Comparison of ENCODE assay signal across 21 cellular contexts in the genomic region with DNA sequence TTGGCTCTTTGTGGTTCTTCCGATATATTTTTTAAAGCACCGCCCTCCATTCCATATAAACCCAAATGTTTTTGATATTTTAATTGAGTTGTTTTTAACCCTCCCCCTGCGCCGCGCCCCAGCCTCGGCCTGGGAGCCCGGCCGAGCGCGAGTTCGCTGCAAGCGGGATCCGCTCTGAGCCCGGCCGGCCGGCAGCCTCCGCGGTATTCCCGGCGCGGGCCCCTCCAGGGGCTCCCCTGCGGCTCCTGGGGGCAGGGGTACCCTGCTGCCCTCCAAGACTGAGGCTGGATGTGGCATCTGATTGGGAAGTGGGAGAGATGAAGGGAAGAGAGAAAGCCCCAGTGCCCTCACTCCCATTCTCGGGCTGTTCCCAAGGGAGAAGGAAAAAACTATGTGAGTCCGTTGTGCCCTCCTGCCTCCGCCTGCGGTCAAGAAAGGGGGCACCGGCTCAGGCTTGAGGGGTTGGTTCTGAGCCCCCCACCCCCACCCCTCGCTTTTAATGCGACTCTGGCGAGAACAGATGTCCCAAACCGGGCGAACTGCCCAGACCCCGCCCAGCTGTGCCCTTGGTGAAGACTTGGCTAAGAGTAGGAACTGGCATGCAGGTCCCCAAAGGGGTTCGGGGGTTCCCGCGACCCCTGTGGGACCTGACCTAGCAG. TPM values are rescaled to one million over a fixed set of nuclear protein-coding genes. Genes with fewer than 3 reads are reported as not detected.
DNase-seq lines count a peak whose midpoint lies in the region; ATAC-seq and TF ChIP-seq lines count a peak whose summit lies in the region.
"Had no signal": no experiment of that assay in that cellular context is flagged by ENCODE, and none has a peak within 500 bp of the region (broad histone marks: within the 10 kb centered on the region; RNA-seq: fewer than 3 reads in every experiment).

No MANE protein-coding gene starts in this region.

- no peaks in the 10 kb centered on the region for H3K36me3 Mint-ChIP-seq in nephron progenitor cell (ENCODE audit: low read depth)
- H3K36me3 Mint-ChIP-seq: activated CD4-positive, alpha-beta memory T cell treated with anti-CD3 and anti-CD28 coated beads for 36 hours; CD8-positive, alpha-beta T cell; natural killer cell treated with Interleukin-12 subunit alpha and Interleukin-12 subunit beta and Interleukin-15 and Interleukin-18, amount 100 ng/mL, for 72 hours had no signal

- H4K20me1 ChIP-seq in BLaER1 = peaks cover 97% of the 10 kb centered on the region

- TF ChIP-seq POLR2A in body of pancreas (IDR thresholded peaks at IDR 0.05) = no peak

- no peak overlapping the region for H3K27ac Mint-ChIP-seq in nephron progenitor cell
- H3K27ac Mint-ChIP-seq: activated CD4-positive, alpha-beta memory T cell treated with anti-CD3 and anti-CD28 coated beads for 36 hours; CD8-positive, alpha-beta T cell; natural killer cell treated with Interleukin-12 subunit alpha and Interleukin-12 subunit beta and Interleukin-15 and Interleukin-18, amount 100 ng/mL, for 72 hours had no signal

- H3K27ac ChIP-seq in BLaER1 = no peak overlapping the region
- no peak overlapping the region for H3K27ac ChIP-seq in body of pancreas
- H3K27ac ChIP-seq: PC-9, right atrium auricular region, testis had no signal

- DNase-seq in DMS 273 treated with DMSO at 0.1 percent for 48 hours (lab: John Stamatoyannopoulos, UW) = peak; percentile 51
- DNase-seq in body of pancreas = no peak
- DNase-seq in nephron progenitor cell = peak; percentile 43
- DNase-seq in AML-193 (lab: John Stamatoyannopoulos, UW) = no peak
- DNase-seq in GM13976 (ENCODE audit: low spot score) = no peak
- no peak for DNase-seq in cerebellar nuclear complex (lab: John Stamatoyannopoulos, UW)
- DNase-seq: activated CD4-positive, alpha-beta memory T cell treated with anti-CD3 and anti-CD28 coated beads for 36 hours; GF-D8; NCI-H1048; NCI-H446 treated with DMSO at 0.1 percent for 48 hours; PC-9; stimulated activated CD4-positive, alpha-beta T cell treated with anti-CD3 and anti-CD28 coated beads, Interleukin-1b, Interleukin-23, amount 100 ng/mL, for 48 hours; SW 1271; testis had no signal

- peak; percentile 7 for ATAC-seq in body of pancreas
- ATAC-seq: CD8-positive, alpha-beta T cell; HCT116; natural killer cell treated with Interleukin-12 subunit alpha and Interleukin-12 subunit beta and Interleukin-15 and Interleukin-18, amount 100 ng/mL, for 72 hours had no signal

- in situ Hi-C loops in GM13976 (cut with MboI; ENCODE audit: low sequenced_read_pairs, unreplicated experiment) = no loop called here

- no peak overlapping the region for H3K9ac ChIP-seq in BLaER1

- TF ChIP-seq CTCF in body of pancreas (IDR thresholded peaks at IDR 0.05) (no peak), nephron progenitor cell (IDR thresholded peaks at IDR 0.05) (no peak), GM13976 (IDR thresholded peaks at IDR 0.05; ENCODE audit: borderline replicate concordance, control extremely low read depth, extremely low read depth, insufficient read depth, missing control alignments) (no peak)

- H3K4me3 ChIP-seq in BLaER1 (peak overlapping the region; percentile 45), body of pancreas (no peak overlapping the region)
- H3K4me3 ChIP-seq: PC-9, right atrium auricular region had no signal

- no peaks in the 10 kb centered on the region for H3K9me3 Mint-ChIP-seq in nephron progenitor cell
- H3K9me3 Mint-ChIP-seq: activated CD4-positive, alpha-beta memory T cell treated with anti-CD3 and anti-CD28 coated beads for 36 hours; CD8-positive, alpha-beta T cell; central memory CD8-positive, alpha-beta T cell; natural killer cell treated with Interleukin-12 subunit alpha and Interleukin-12 subunit beta and Interleukin-15 and Interleukin-18, amount 100 ng/mL, for 72 hours had no signal

- H3K27me3 ChIP-seq in BLaER1 (peaks cover 100% of the 10 kb centered on the region), body of pancreas (peaks cover 0 to 71% of the 10 kb centered on the region in 2 donors)
- H3K27me3 ChIP-seq: testis had no signal

- H3K9me3 ChIP-seq in BLaER1 (no peaks in the 10 kb centered on the region), body of pancreas (no peaks in the 10 kb centered on the region)
- H3K9me3 ChIP-seq: right atrium auricular region, testis had no signal

- no peaks in the 10 kb centered on the region for H3K4me1 Mint-ChIP-seq in nephron progenitor cell

- no peak overlapping the region for H3K4me3 Mint-ChIP-seq in nephron progenitor cell
- H3K4me3 Mint-ChIP-seq: activated CD4-positive, alpha-beta memory T cell treated with anti-CD3 and anti-CD28 coated beads for 36 hours; CD8-positive, alpha-beta T cell; central memory CD8-positive, alpha-beta T cell; natural killer cell treated with Interleukin-12 subunit alpha and Interleukin-12 subunit beta and Interleukin-15 and Interleukin-18, amount 100 ng/mL, for 72 hours had no signal

- peak overlapping the region; percentile 63 for H3K4me2 ChIP-seq in BLaER1
- H3K4me2 ChIP-seq: PC-9 had no signal

- WGBS in body of pancreas, 2 donors = 2 to 13% methylated on average over 16 to 36 of the region's 36 CpGs

- peaks cover 100% of the 10 kb centered on the region for H3K27me3 Mint-ChIP-seq in nephron progenitor cell (ENCODE audit: low read depth, poor library complexity)

- intact Hi-C loops in body of pancreas (cut with DNase I) = no loop called here

- peaks cover 12% of the 10 kb centered on the region for H3K4me1 ChIP-seq in BLaER1
- peaks cover 27% of the 10 kb centered on the region for H3K4me1 ChIP-seq in body of pancreas

- H3K36me3 ChIP-seq in BLaER1 (no peaks in the 10 kb centered on the region), body of pancreas (replicated peaks in 1 of 2; ENCODE audit: insufficient read depth in 1 of 2, low read depth in 2 of 2) (no peaks in the 10 kb centered on the region)
- H3K36me3 ChIP-seq: right atrium auricular region had no signal

RNA-seq across cellular contexts. Expression of a gene that starts 8.6 kb away (rescaled TPM):
- total RNA-seq in body of pancreas = not detected
- total RNA-seq: activated CD4-positive, alpha-beta memory T cell treated with anti-CD3 and anti-CD28 coated beads for 36 hours; CD8-positive, alpha-beta T cell; lung microvascular endothelial cell; natural killer cell treated with Interleukin-12 subunit alpha and Interleukin-12 subunit beta and Interleukin-15 and Interleukin-18, amount 100 ng/mL, for 72 hours; PC-9; right atrium auricular region had no signal

RNA-seq across cellular contexts. Expression of a gene that starts 27.6 kb away (rescaled TPM):
- total RNA-seq in body of pancreas = 10 to 100 TPM; 38.4 to 75.8 TPM
- total RNA-seq: activated CD4-positive, alpha-beta memory T cell treated with anti-CD3 and anti-CD28 coated beads for 36 hours; CD8-positive, alpha-beta T cell; lung microvascular endothelial cell; natural killer cell treated with Interleukin-12 subunit alpha and Interleukin-12 subunit beta and Interleukin-15 and Interleukin-18, amount 100 ng/mL, for 72 hours; PC-9 had no signal

RNA-seq across cellular contexts. Expression of a gene that starts 37.8 kb away (rescaled TPM):
- 10 to 100 TPM; 30.1 to 63.9 TPM for total RNA-seq in body of pancreas

Comparison
In these comparisons a context has a peak if more than half of its experiments do, and no peak if none do; other contexts are left out.
1. DNase-seq: peak in DMS 273 treated with DMSO at 0.1 percent for 48 hours (single experiment) and nephron progenitor cell (single experiment); none in body of pancreas (0 of 4), AML-193 (0 of 2), GM13976 (single experiment) and cerebellar nuclear complex (0 of 2).